In genomic region chr2:203835420-203835819, GRCh38 we compare ENCODE assay signal across 35 cellular contexts. TPM values are rescaled to one million over a fixed set of nuclear protein-coding genes. Genes with fewer than 3 reads are reported as not detected.
"Had no signal": no experiment of that assay in that cellular context is flagged by ENCODE, and none has a peak within 500 bp of the region (broad histone marks: within the 10 kb centered on the region; RNA-seq: fewer than 3 reads in every experiment).

No MANE protein-coding gene starts in this region.

- H3K36me3 ChIP-seq: ascending aorta, cardiac muscle cell, Peyer's patch, SJSA1 had no signal

- H3K27ac ChIP-seq: ascending aorta, cardiac muscle cell, Peyer's patch, SJSA1, VCaP had no signal

- H3K4me1 Mint-ChIP-seq: activated B cell treated with CpG ODN at 0.5 μM for 24 hours; central memory CD8-positive, alpha-beta T cell had no signal

- H3K4me3 Mint-ChIP-seq: activated B cell treated with CpG ODN at 0.5 μM for 24 hours; activated naive CD4-positive, alpha-beta T cell treated with anti-CD3 and anti-CD28 coated beads, Interleukin-2, amount 50 U/mL, for 24 hours; activated naive CD8-positive, alpha-beta T cell treated with anti-CD3 and anti-CD28 coated beads, Interleukin-2, amount 10 ng/mL, durations not matched to agents 7 days and 5 days; activated T-helper 1 cell treated with anti-CD3 and anti-CD28 coated beads, Interleukin-12 subunit alpha, Interleukin-12 subunit beta, Interleukin-2, Interleukin-4 antibody, amounts not matched to agents 30 ng/mL and 10 ng/mL and 1 ng/mL, durations not matched to agents 14 hours and 24 hours and 36 hours; central memory CD8-positive, alpha-beta T cell; T-cell had no signal

- H3K9me3 ChIP-seq: ascending aorta, Peyer's patch, SJSA1 had no signal

- H3K27me3 Mint-ChIP-seq: activated naive CD4-positive, alpha-beta T cell treated with anti-CD3 and anti-CD28 coated beads, Interleukin-2, amount 50 U/mL, for 24 hours; activated naive CD8-positive, alpha-beta T cell treated with anti-CD3 and anti-CD28 coated beads, Interleukin-2, amount 10 ng/mL, durations not matched to agents 7 days and 5 days; central memory CD8-positive, alpha-beta T cell; T-cell had no signal

- H3K9me3 Mint-ChIP-seq: activated B cell treated with CpG ODN at 0.5 μM for 24 hours; activated naive CD4-positive, alpha-beta T cell treated with anti-CD3 and anti-CD28 coated beads, Interleukin-2, amount 50 U/mL, for 24 hours; activated naive CD8-positive, alpha-beta T cell treated with anti-CD3 and anti-CD28 coated beads, Interleukin-2, amount 10 ng/mL, durations not matched to agents 7 days and 5 days; central memory CD8-positive, alpha-beta T cell; T-cell had no signal

- H3K36me3 Mint-ChIP-seq: activated naive CD4-positive, alpha-beta T cell treated with anti-CD3 and anti-CD28 coated beads, Interleukin-2, amount 50 U/mL, for 24 hours; activated naive CD8-positive, alpha-beta T cell treated with anti-CD3 and anti-CD28 coated beads, Interleukin-2, amount 10 ng/mL, durations not matched to agents 7 days and 5 days; T-cell had no signal

- ATAC-seq: PC-3, SK-N-SH treated with all-trans-retinoic acid at 6 μM for 48 hours had no signal

- H3K27me3 ChIP-seq: ascending aorta, cardiac muscle cell, Peyer's patch had no signal

- H3K4me1 ChIP-seq: ascending aorta, Peyer's patch, SJSA1 had no signal

- DNase-seq: activated B cell treated with CpG ODN at 0.5 μM for 24 hours; activated CD4-positive, alpha-beta T cell treated with anti-CD3 and anti-CD28 coated beads for 48 hours; activated CD4-positive, alpha-beta T cell treated with anti-CD3 and anti-CD28 coated beads, Interleukin-2, amount 50 U/mL, for 4 hours; activated CD4-positive, CD25-positive, alpha-beta regulatory T cell treated with anti-CD3 and anti-CD28 coated beads, Interleukin-2, amount 50 U/mL, for 72 hours; activated CD8-positive, alpha-beta memory T cell treated with anti-CD3 and anti-CD28 coated beads, Interleukin-2, amount 50 U/mL, for 4 hours; activated effector memory CD4-positive, alpha-beta T cell treated with Interleukin-2 at 50 U/mL for 16 hours; activated naive CD8-positive, alpha-beta T cell treated with anti-CD3 and anti-CD28 coated beads, Interleukin-2, amount 10 ng/mL, durations not matched to agents 7 days and 5 days; amygdala; NCI-H1092 treated with DMSO at 0.1 percent for 48 hours; NCI-H1417; NCI-H146; NCI-H187; NCI-H2029 treated with DMSO at 0.1 percent for 48 hours; NCI-H2107; NCI-H2171; NCI-H510A; NCI-H526; NCI-H748 treated with DMSO at 0.1 percent for 48 hours; NK-92 treated with Interleukin-12 subunit alpha and Interleukin-12 subunit beta, amount 100 ng/mL, for 24 hours; PC-3; Peyer's patch; RPMI8226; SHP77 treated with DMSO at 0.1 percent for 48 hours; T-cell; T-helper 2 cell; T-helper 9 cell had no signal

- H3K27ac Mint-ChIP-seq: activated B cell treated with CpG ODN at 0.5 μM for 24 hours; activated naive CD4-positive, alpha-beta T cell treated with anti-CD3 and anti-CD28 coated beads, Interleukin-2, amount 50 U/mL, for 24 hours; activated naive CD8-positive, alpha-beta T cell treated with anti-CD3 and anti-CD28 coated beads, Interleukin-2, amount 10 ng/mL, durations not matched to agents 7 days and 5 days; activated T-helper 1 cell treated with anti-CD3 and anti-CD28 coated beads, Interleukin-12 subunit alpha, Interleukin-12 subunit beta, Interleukin-2, Interleukin-4 antibody, amounts not matched to agents 30 ng/mL and 10 ng/mL and 1 ng/mL, durations not matched to agents 14 hours and 24 hours and 36 hours had no signal

- H3K4me3 ChIP-seq: ascending aorta, cardiac muscle cell, Peyer's patch, SJSA1 had no signal

RNA-seq across cellular contexts. Expression of gene CTLA4, which starts 32.2 kb away (rescaled TPM):
- total RNA-seq: ascending aorta, cardiac muscle cell, M059J, PC-3, SJSA1 had no signal
- polyA plus RNA-seq: cardiac muscle cell had no signal
